In the genomic region with DNA sequence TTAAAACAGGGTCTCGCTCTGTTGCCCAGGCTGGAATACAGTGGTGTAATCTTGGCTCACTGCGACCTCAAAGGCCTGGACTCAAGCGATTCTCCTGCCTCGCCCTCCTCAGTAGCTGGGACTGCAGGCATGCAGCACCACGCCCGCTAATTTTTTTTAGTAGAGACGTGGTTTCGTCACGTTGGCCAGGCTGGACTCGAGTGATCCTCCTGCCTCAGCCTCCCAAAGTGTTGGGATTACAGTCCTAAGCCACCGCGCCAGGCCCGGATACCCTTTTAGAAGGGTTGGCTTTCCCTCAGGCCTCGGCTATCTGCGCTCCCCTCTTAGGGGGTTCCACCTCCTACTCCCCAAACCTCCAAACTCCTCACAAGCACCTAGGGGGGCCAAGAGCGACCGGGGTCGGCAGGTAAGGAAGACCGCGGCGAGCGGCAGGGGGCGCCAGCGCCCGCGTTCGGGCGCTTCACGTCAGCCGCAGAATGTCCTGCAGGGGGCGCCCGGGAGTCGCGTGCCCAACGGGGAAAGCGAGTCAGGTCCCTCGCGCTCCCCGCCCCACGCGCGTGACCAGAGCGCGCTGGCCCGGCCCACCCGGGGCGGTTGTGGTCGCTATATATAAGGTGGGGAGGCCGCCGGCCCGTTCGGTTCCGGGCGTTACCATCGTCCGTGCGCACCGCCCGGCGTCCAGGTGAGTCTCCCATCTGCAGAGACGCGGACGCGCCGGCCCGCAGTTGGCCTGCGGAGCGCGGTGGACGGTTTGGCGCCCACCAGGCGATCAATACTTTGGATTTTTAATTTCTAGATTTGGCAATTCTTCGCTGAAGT, we compare ENCODE assay signal across 8 cellular contexts. TPM values are rescaled to one million over a fixed set of nuclear protein-coding genes. Genes with fewer than 3 reads are reported as not detected.
DNase-seq lines count a peak whose midpoint lies in the region; ATAC-seq, FAIRE-seq and TF ChIP-seq lines count a peak whose summit lies in the region.

No MANE protein-coding gene starts in this region.

- peak overlapping the region; percentile 48 for H3K4me3 Mint-ChIP-seq in osteocyte (ENCODE audit: unreplicated experiment)

- no peaks in the 10 kb centered on the region for H4K20me1 ChIP-seq in PC-3 (ENCODE audit: low read length)

- peaks cover 15% of the 10 kb centered on the region for H3K27me3 Mint-ChIP-seq in osteocyte (ENCODE audit: unreplicated experiment)

- peak overlapping the region; percentile 76 for H3K4me2 ChIP-seq in PC-3 (ENCODE audit: low read length)

- TF ChIP-seq POLR2A in GM12891 (IDR thresholded peaks at IDR 0.05; ENCODE audit: low read depth, low read length) (no peak), thyroid gland (IDR thresholded peaks at IDR 0.05) (no peak)

- no TSS peak for BruUV-seq in PC-3 (replicated peaks; lab: Mats Ljungman, UMichigan)

- no peaks in the 10 kb centered on the region for H3K79me2 ChIP-seq in PC-3 (ENCODE audit: low read length)

- no peaks in the 10 kb centered on the region for H3K9me3 Mint-ChIP-seq in osteocyte (ENCODE audit: unreplicated experiment)

- no peaks in the 10 kb centered on the region for H3K9me2 ChIP-seq in PC-3 (replicated peaks; ENCODE audit: low read length)

- H3K27me3 ChIP-seq in PC-3 (ENCODE audit: low read length) (no peaks in the 10 kb centered on the region), thyroid gland (no peaks in the 10 kb centered on the region)

- H3K4me1 ChIP-seq in PC-3 (ENCODE audit: insufficient read depth, low read length) (peaks cover 14% of the 10 kb centered on the region; the same call in 1 of the 2 replicates), thyroid gland (peaks cover 3% of the 10 kb centered on the region in 2 donors)

- peak; percentile 38 for FAIRE-seq in GM12891 (lab: Jason Lieb, UNC)

- no peaks in the 10 kb centered on the region for H3K36me3 ChIP-seq in PC-3 (ENCODE audit: low read depth, low read length)
- H3K36me3 ChIP-seq in thyroid gland, result no peaks in the 10 kb centered on the region

- H3K4me3 ChIP-seq in PC-3 (ENCODE audit: low read length), result peak overlapping the region; percentile 70
- peak overlapping the region in 2 of 3 donors; percentile 25 to 44 for H3K4me3 ChIP-seq in thyroid gland (replicated peaks in 1 of 3)

- peak overlapping the region; percentile 46 for H3K9ac ChIP-seq in PC-3 (ENCODE audit: low read length)

- POLR2A ChIA-PET in PC-3 (lab: Charles Lee; ENCODE audit: unreplicated experiment), result no interaction called here

- peaks cover 2% of the 10 kb centered on the region for H3K4me1 Mint-ChIP-seq in osteocyte (ENCODE audit: unreplicated experiment)

- TF ChIP-seq CTCF in PC-3 (conservative IDR thresholded peaks at IDR 0.05; ENCODE audit: low read depth, low read length), result peak; percentile 100
- TF ChIP-seq CTCF in osteocyte (IDR thresholded peaks at IDR 0.05), result peak; percentile 100
- TF ChIP-seq CTCF in thyroid gland (IDR thresholded peaks at IDR 0.05), result peak; percentile 93 to 100 (median 99)

- no peaks in the 10 kb centered on the region for H3K9me3 ChIP-seq in PC-3 (ENCODE audit: low read length)
- H3K9me3 ChIP-seq in thyroid gland, result no peaks in the 10 kb centered on the region

- no peaks in the 10 kb centered on the region for H3F3A ChIP-seq in PC-3 (ENCODE audit: low read length, unreplicated experiment)

- no peaks in the 10 kb centered on the region for H3K36me3 Mint-ChIP-seq in osteocyte (ENCODE audit: unreplicated experiment)

- DNase-seq in GM12891 (ENCODE audit: insufficient read length, low spot score) (peak; percentile 86), PC-3 (peak; percentile 70), glomerular visceral epithelial cell (ENCODE audit: extremely low spot score) (peak; percentile 61), osteocyte (ENCODE audit: extremely low spot score, unreplicated experiment) (peak; percentile 92), thyroid gland (peak; percentile 72 to 79), SIG-M5 (lab: John Stamatoyannopoulos, UW) (no peak)
- DNase-seq in activated gamma-delta T cell treated with anti-CD3 and anti-CD28 coated beads, Interleukin-2, amount 50 U/mL, for 16 hours (ENCODE audit: low read depth), result peak; percentile 85

- intact Hi-C loops in PC-3 (cut with micrococcal nuclease) (loop anchor here (1.0 to 5.0 kb wide), 2 partner anchors 27 to 67 kb away; no protein-coding TSS in a partner anchor), thyroid gland (cut with DNase I) (no loop called here)

- H3K27ac ChIP-seq in PC-3 (ENCODE audit: low read length) (no peak overlapping the region), thyroid gland (no peak overlapping the region)

- peak overlapping the region; percentile 86 for H2AFZ ChIP-seq in PC-3 (ENCODE audit: low read length)

- H3K27ac Mint-ChIP-seq in osteocyte (ENCODE audit: unreplicated experiment), result no peak overlapping the region

- peak; percentile 78 for ATAC-seq in HG02973 (IDR thresholded peaks at IDR 0.05; ENCODE audit: unreplicated experiment)
- ATAC-seq in PC-3, result peak; percentile 93

- WGBS in thyroid gland, 2 donors, result 20 to 27% methylated on average over 31 to 43 of the region's 73 CpGs

- CTCF ChIA-PET in PC-3 (lab: Charles Lee), result interaction anchor here (0.5 to 1.5 kb wide), 5 partner anchors 25 to 79 kb away, joined by 4 to 17 read pairs (median 5); no protein-coding TSS in a partner anchor

TF ChIP-seq in GM12891, 5 proteins besides CTCF, POLR2A, EP300 and RAD21:
- TF ChIP-seq POU2F2 (IDR thresholded peaks at IDR 0.05; ENCODE audit: low read depth, low read length) (no peak), POLR2AphosphoS5 (IDR thresholded peaks at IDR 0.05; ENCODE audit: low read depth, low read length) (no peak), PAX5 (IDR thresholded peaks at IDR 0.05; ENCODE audit: insufficient read depth, low read length, severe bottlenecking) (no peak), TAF1 (IDR thresholded peaks at IDR 0.05; ENCODE audit: low read depth, low read length) (no peak), SPI1 (IDR thresholded peaks at IDR 0.05; ENCODE audit: low read depth, low read length) (no peak)

RNA-seq across cellular contexts. Expression of a gene that starts 51.8 kb away (rescaled TPM):
- 66.5 TPM for polyA plus RNA-seq in GM12891 (2012; ENCODE audit: low read depth, missing spikeins)
- total RNA-seq in PC-3 (2014; rRNA removed), result 0.86 and 0.87 TPM in 2 replicates
- not detected in 2 replicates for total RNA-seq in osteocyte
- 10 to 100 TPM; 20.6 to 62.3 (median 51.0) TPM for total RNA-seq in thyroid gland

Comparison
In these comparisons a context has a peak if more than half of its experiments do, and no peak if none do; other contexts are left out.
1. RNA of a gene that starts 51.8 kb away (total RNA-seq): 20.6 to 62.3 TPM in thyroid gland; 0.86 to 0.87 TPM in PC-3 and not detected in osteocyte; every median in the first group is over 10 times any median in the second.
2. Peak in every context shown above with its lines, with median percentiles within 50 percentile points of each other: CTCF ChIP-seq.